In genomic region chr1:172089768-172090510, GRCh38 we compare ENCODE assay signal across 8 cellular contexts.
A peak's percentile ranks its signal among the peaks of the same experiment; 100 is the strongest.
DNase-seq lines count a peak whose midpoint lies in the region; ATAC-seq and TF ChIP-seq lines count a peak whose summit lies in the region.

No MANE protein-coding gene starts in this region.

- TF ChIP-seq CTCF in GM10248 (IDR thresholded peaks at IDR 0.05; ENCODE audit: control extremely low read depth, extremely low read depth, low read depth, missing control alignments) (peak; percentile 78), mesothelial cell of epicardium (IDR thresholded peaks at IDR 0.05; ENCODE audit: unreplicated experiment) (no peak)

- peak; percentile 72 for ATAC-seq in stimulated activated naive CD8-positive, alpha-beta T cell treated with anti-CD3 and anti-CD28 coated beads, Interleukin-15, Interleukin-2, amounts not matched to agents 100 U/mL and 50 U/mL, for 24 hours
- ATAC-seq in GM21576 (IDR thresholded peaks at IDR 0.05; ENCODE audit: unreplicated experiment) = no peak

- no peaks in the 10 kb centered on the region for H3K27me3 Mint-ChIP-seq in mesothelial cell of epicardium (ENCODE audit: low read depth)

- POLR2A ChIA-PET in GM10248 (lab: Yijun Ruan, JAX) = no interaction called here

- peak; percentile 31 for DNase-seq in GM10248 (ENCODE audit: extremely low spot score)
- DNase-seq in Jurkat, Clone E6-1 (ENCODE audit: low read depth, low spot score) = peak; percentile 7
- DNase-seq in activated CD4-positive, alpha-beta T cell treated with anti-CD3 and anti-CD28 coated beads for 4 hours = peak; percentile 49 to 60
- peak; percentile 81 for DNase-seq in dermis blood vessel endothelial cell
- DNase-seq in mesothelial cell of epicardium (ENCODE audit: low spot score in 2 of 2, unreplicated experiment in 2 of 2) = peak in 1 of 2 experiments; percentile 39
- DNase-seq in stimulated activated naive CD8-positive, alpha-beta T cell treated with anti-CD3 and anti-CD28 coated beads, Interleukin-15, Interleukin-2, amounts not matched to agents 100 U/mL and 50 U/mL, for 24 hours = peak; percentile 61
- no peak for DNase-seq in NCI-H1105 treated with DMSO at 0.1 percent for 48 hours (lab: John Stamatoyannopoulos, UW)

- no peak overlapping the region for H3K4me3 Mint-ChIP-seq in mesothelial cell of epicardium

- H3K27ac Mint-ChIP-seq in mesothelial cell of epicardium = peak overlapping the region; percentile 81

- H3K36me3 Mint-ChIP-seq in mesothelial cell of epicardium = no peaks in the 10 kb centered on the region

- H3K4me3 ChIP-seq in Jurkat, Clone E6-1 (ENCODE audit: low read length) = no peak overlapping the region

- peaks cover 50% of the 10 kb centered on the region for H3K4me1 Mint-ChIP-seq in mesothelial cell of epicardium

- peaks cover 16% of the 10 kb centered on the region for H3K9me3 Mint-ChIP-seq in mesothelial cell of epicardium

- CTCF ChIA-PET in GM10248 (lab: Yijun Ruan, JAX) = interaction anchor here (0.6 to 2.4 kb wide), 8 partner anchors 10 to 360 kb away, joined by 3 to 18 read pairs (median 4); partner anchors contain the start of gene PIGC
